28 cellular contexts compared by ENCODE assay signal in genomic region chr1:47479664-47480063, GRCh38. TPM values are rescaled to one million over a fixed set of nuclear protein-coding genes. Genes with fewer than 3 reads are reported as not detected.
"Had no signal": no experiment of that assay in that cellular context is flagged by ENCODE, and none has a peak within 500 bp of the region (broad histone marks: within the 10 kb centered on the region; RNA-seq: fewer than 3 reads in every experiment).

No MANE protein-coding gene starts in this region.

- H3K4me2 ChIP-seq: hepatocyte, smooth muscle cell had no signal

- H3K27me3 ChIP-seq: gastroesophageal sphincter, stomach, thyroid gland had no signal

- DNase-seq: dorsolateral prefrontal cortex; effector CD4-positive, alpha-beta T cell; foreskin keratinocyte; heart left ventricle; left colon; left ventricle myocardium superior; natural killer cell; stimulated activated CD4-positive, alpha-beta T cell treated with anti-CD3 and anti-CD28 coated beads, Interleukin-12 subunit alpha, Interleukin-12 subunit beta, amount 100 ng/mL, for 4 hours; stimulated activated CD4-positive, alpha-beta T cell treated with anti-CD3 and anti-CD28 coated beads, Interleukin-1b, Interleukin-23, amount 100 ng/mL, for 48 hours; stimulated activated CD4-positive, alpha-beta T cell treated with anti-CD3 and anti-CD28 coated beads, Interleukin-4, amount 100 ng/mL, for 1 hour; stimulated activated CD8-positive, alpha-beta memory T cell treated with anti-CD3 and anti-CD28 coated beads, Interleukin-4, amount 100 ng/mL, for 48 hours; stimulated activated naive CD4-positive, alpha-beta T cell treated with Interleukin-2 at 50 U/mL for 16 hours; stomach; thyroid gland; trophoblast cell had no signal

- H3K4me3 ChIP-seq: dorsolateral prefrontal cortex, esophagus muscularis mucosa, gastroesophageal sphincter, heart left ventricle, hepatocyte, lung, smooth muscle cell, stomach, thyroid gland had no signal

- H3K4me3 Mint-ChIP-seq: memory B cell, natural killer cell, neural crest cell had no signal

- H3K4me1 Mint-ChIP-seq: memory B cell, natural killer cell, neural crest cell had no signal

- H3K9me3 ChIP-seq: esophagus muscularis mucosa, gastroesophageal sphincter, stomach, thyroid gland had no signal

- H3K9ac ChIP-seq: parathyroid adenoma had no signal

- H3K27ac Mint-ChIP-seq: memory B cell, natural killer cell, progenitor cell of endocrine pancreas had no signal

- H3K36me3 ChIP-seq: esophagus muscularis mucosa, gastroesophageal sphincter, heart left ventricle, stomach, thyroid gland had no signal

- H3K4me1 ChIP-seq: foreskin keratinocyte, heart left ventricle, parathyroid adenoma, thyroid gland had no signal

- ATAC-seq: foreskin keratinocyte, gastroesophageal sphincter, heart left ventricle, left colon, left ventricle myocardium superior, sciatic nerve had no signal

- FAIRE-seq: colon, endothelial cell of umbilical vein had no signal

- H3K9me3 Mint-ChIP-seq: natural killer cell, neural crest cell had no signal

- H3K27ac ChIP-seq: dorsolateral prefrontal cortex, esophagus muscularis mucosa, foreskin keratinocyte, gastroesophageal sphincter, heart left ventricle, hepatocyte, parathyroid adenoma, stomach, thyroid gland had no signal

- H3K36me3 Mint-ChIP-seq: memory B cell, natural killer cell had no signal

RNA-seq across cellular contexts. Expression of gene FOXD2, which starts 41.8 kb away (rescaled TPM):
- total RNA-seq: epithelial cell of proximal tubule, left ventricle myocardium superior, smooth muscle cell had no signal
